Comparison of ENCODE assay signal across 16 cellular contexts in genomic region chr4:42132099-42132498, GRCh38. TPM values are rescaled to one million over a fixed set of nuclear protein-coding genes. Genes with fewer than 3 reads are reported as not detected.
A peak's percentile ranks its signal among the peaks of the same experiment; 100 is the strongest.
DNase-seq lines count a peak whose midpoint lies in the region; ATAC-seq and TF ChIP-seq lines count a peak whose summit lies in the region.
"Had no signal": no experiment of that assay in that cellular context is flagged by ENCODE, and none has a peak within 500 bp of the region (broad histone marks: within the 10 kb centered on the region; RNA-seq: fewer than 3 reads in every experiment).

No MANE protein-coding gene starts in this region.

- peaks cover 4% of the 10 kb centered on the region for H3K79me1 ChIP-seq in mesendoderm (ENCODE audit: low read length)

- H3K36me3 ChIP-seq in GM23338 (ENCODE audit: insufficient read depth) (peaks cover 4% of the 10 kb centered on the region; the same call in 1 of the 2 replicates), mesendoderm (ENCODE audit: control insufficient read depth, insufficient read depth, low read length) (no peaks in the 10 kb centered on the region)

- H2BK5ac ChIP-seq in mesendoderm (ENCODE audit: low read length): no peak overlapping the region

- no peak overlapping the region for H3K4ac ChIP-seq in mesendoderm (ENCODE audit: low read depth, low read length)

- WGBS in mesendoderm (ENCODE audit: extremely low coverage, insufficient coverage, low lambda C conversion rate): no CpG with 5 or more reads among the region's 7 CpGs

- H3K18ac ChIP-seq in mesendoderm (ENCODE audit: low read length): no peak overlapping the region

- H3F3A ChIP-seq in GM23338 (replicated peaks; ENCODE audit: low read depth): no peaks in the 10 kb centered on the region

- H2BK15ac ChIP-seq in mesendoderm (replicated peaks; ENCODE audit: low read depth): no peak overlapping the region

- no peak overlapping the region for H2BK120ac ChIP-seq in mesendoderm (ENCODE audit: low read depth, low read length)

- no peak overlapping the region for H4K5ac ChIP-seq in mesendoderm (ENCODE audit: low read length)

- no peak overlapping the region for H4K8ac ChIP-seq in mesendoderm (ENCODE audit: low read depth, low read length)

- H2AK5ac ChIP-seq in mesendoderm (ENCODE audit: low read length): no peak overlapping the region

- POLR2A ChIA-PET in WTC11 (lab: Charles Lee): no interaction called here

- H3K4me1 Mint-ChIP-seq in GM23338 (peaks cover 31% of the 10 kb centered on the region), WTC11 (peaks cover 39% of the 10 kb centered on the region)

- CTCF ChIA-PET in WTC11 (lab: Charles Lee): no interaction called here

- H3K56ac ChIP-seq in mesendoderm (ENCODE audit: low read length): no peak overlapping the region

- H3K4me3 Mint-ChIP-seq in GM23338 (no peak overlapping the region), WTC11 (no peak overlapping the region)
- H3K4me3 Mint-ChIP-seq: CD8-positive, alpha-beta T cell had no signal

- peak; percentile 50 for ATAC-seq in GM23338
- peak; percentile 65 for ATAC-seq in WTC11
- no peak for ATAC-seq in GM18511 (IDR thresholded peaks at IDR 0.05; ENCODE audit: unreplicated experiment)
- ATAC-seq: CD8-positive, alpha-beta T cell; GM12878 had no signal

- H3K79me2 ChIP-seq in GM23338 (replicated peaks; ENCODE audit: insufficient read depth): peaks cover 94% of the 10 kb centered on the region
- H3K79me2 ChIP-seq in mesendoderm (ENCODE audit: control insufficient read depth, insufficient read depth, low read length): peaks cover 4% of the 10 kb centered on the region

- no peak overlapping the region for H2AFZ ChIP-seq in GM23338

- peaks cover 7% of the 10 kb centered on the region for H4K20me1 ChIP-seq in GM23338 (replicated peaks; ENCODE audit: insufficient read depth)

- H3K4me3 ChIP-seq in GM23338 (no peak overlapping the region), mesendoderm (ENCODE audit: low read length) (no peak overlapping the region), foreskin fibroblast (ENCODE audit: low read depth in 1 of 2, low read length in 2 of 2) (no peak overlapping the region)
- H3K4me3 ChIP-seq: BLaER1, GM12878 had no signal

- H3K4me2 ChIP-seq in GM23338 (no peak overlapping the region), mesendoderm (ENCODE audit: low read length) (no peak overlapping the region)
- H3K4me2 ChIP-seq: BLaER1, KMS-11 had no signal

- H3K27me3 Mint-ChIP-seq in GM23338 (ENCODE audit: insufficient read depth, low read depth, poor library complexity): peaks cover 10% of the 10 kb centered on the region
- H3K27me3 Mint-ChIP-seq in WTC11 (ENCODE audit: low read depth): no peaks in the 10 kb centered on the region

- H3K9me3 Mint-ChIP-seq in GM23338 (no peaks in the 10 kb centered on the region), WTC11 (peaks cover 14% of the 10 kb centered on the region)
- H3K9me3 Mint-ChIP-seq: CD8-positive, alpha-beta T cell had no signal

- 0 out of 4 replicates have a peak, but pooled peaks of 1 of the 2 experiments have one; percentile 9 for TF ChIP-seq CTCF in GM23338 (conservative IDR thresholded peaks at IDR 0.05; ENCODE audit: low read depth in 2 of 2)
- no peak for TF ChIP-seq CTCF in WTC11 (IDR thresholded peaks at IDR 0.05)
- no peak for TF ChIP-seq CTCF in foreskin fibroblast (IDR thresholded peaks at IDR 0.05; ENCODE audit: low read depth, low read length)

- H3K27ac Mint-ChIP-seq in GM23338: 0 out of 2 replicates have a peak overlapping the region, but pooled peaks have one; percentile 37
- H3K27ac Mint-ChIP-seq in WTC11: peak overlapping the region; percentile 39
- H3K27ac Mint-ChIP-seq: CD8-positive, alpha-beta T cell had no signal

- no peak overlapping the region for H3K9ac ChIP-seq in mesendoderm (ENCODE audit: low read length)
- H3K9ac ChIP-seq: BLaER1, KMS-11 had no signal

- H3K27ac ChIP-seq in GM23338 (ENCODE audit: low read depth) (no peak overlapping the region), mesendoderm (ENCODE audit: low read depth, low read length) (no peak overlapping the region)
- H3K27ac ChIP-seq: BLaER1, HL-60, KMS-11 had no signal

- H3K36me3 Mint-ChIP-seq in GM23338 (ENCODE audit: low read depth): peaks cover 62% of the 10 kb centered on the region
- peaks cover 46% of the 10 kb centered on the region for H3K36me3 Mint-ChIP-seq in WTC11
- H3K36me3 Mint-ChIP-seq: CD8-positive, alpha-beta T cell had no signal

- H3K4me1 ChIP-seq in GM23338 (ENCODE audit: insufficient read depth) (peaks cover 16% of the 10 kb centered on the region), mesendoderm (ENCODE audit: control insufficient read depth, low read depth, low read length) (no peaks in the 10 kb centered on the region)

- H3K23ac ChIP-seq in mesendoderm (ENCODE audit: low read length): no peak overlapping the region

- DNase-seq in GM23338 (ENCODE audit: low spot score) (peak; percentile 14), WTC11 (ENCODE audit: low spot score) (no peak), mesendoderm (peak; percentile 13), HCEC 1CT (no peak), A172 (ENCODE audit: low spot score) (no peak), foreskin fibroblast (no peak)
- DNase-seq: Calu3; CD8-positive, alpha-beta T cell; DMS79 treated with DMSO at 0.1 percent for 48 hours; GF-D8 had no signal

- no peaks in the 10 kb centered on the region for H3K9me2 ChIP-seq in GM23338 (ENCODE audit: insufficient read depth)

- no peaks in the 10 kb centered on the region for H3K27me3 ChIP-seq in GM23338 (ENCODE audit: insufficient read depth)
- H3K27me3 ChIP-seq in mesendoderm (ENCODE audit: insufficient read depth, low read length, poor library complexity): no peaks in the 10 kb centered on the region
- H3K27me3 ChIP-seq: BLaER1 had no signal

TF ChIP-seq in GM23338, 12 proteins besides CTCF, POLR2A, EP300 and RAD21 (continues in another document):
- TF ChIP-seq ZNF114 (CRISPR knock-in tag; IDR thresholded peaks at IDR 0.05): no peak
- TF ChIP-seq POLR2AphosphoS5 (IDR thresholded peaks at IDR 0.05; ENCODE audit: low read depth): no peak

TF ChIP-seq in WTC11, 78 proteins besides CTCF, POLR2A, EP300 and RAD21:
- TF ChIP-seq GTF2I (CRISPR knock-in tag; conservative IDR thresholded peaks at IDR 0.05) (no peak), RELA (CRISPR knock-in tag; IDR thresholded peaks at IDR 0.05; ENCODE audit: borderline replicate concordance) (no peak), NFATC4 (CRISPR knock-in tag; IDR thresholded peaks at IDR 0.05) (no peak), SMAD4 (CRISPR knock-in tag; IDR thresholded peaks at IDR 0.05) (no peak), CBFB (CRISPR knock-in tag; IDR thresholded peaks at IDR 0.05; ENCODE audit: low read depth) (no peak), FOXJ3 (CRISPR knock-in tag; IDR thresholded peaks at IDR 0.05; ENCODE audit: borderline replicate concordance) (no peak), MAX (CRISPR knock-in tag; IDR thresholded peaks at IDR 0.05) (no peak), SMAD3 (CRISPR knock-in tag; IDR thresholded peaks at IDR 0.05; ENCODE audit: borderline replicate concordance) (no peak), ZNF671 (CRISPR knock-in tag; IDR thresholded peaks at IDR 0.05) (no peak)

RNA-seq across cellular contexts. Expression of gene BEND4, which starts 20.4 kb away (rescaled TPM):
- total RNA-seq in GM23338 (2014; rRNA removed; shearing (Covaris generic)): 60.2 and 60.4 TPM in 2 replicates
- polyA plus RNA-seq in GM23338 (2016; fragmentation: Nextera tagmentation; extraction: Ambion mirVana): 13.0 and 13.5 TPM in 2 replicates
- 40.0 to 43.4 TPM (median 43.0 TPM) in 3 replicates for total RNA-seq in WTC11 (2021)
- polyA plus RNA-seq in mesendoderm (2013, experiment 1 of 2): 5.4 TPM
- polyA plus RNA-seq in mesendoderm (2013, experiment 2 of 2): 5.5 TPM
- total RNA-seq in A172 (2014; rRNA removed; shearing (Covaris generic)): 0.22 and 0.36 TPM in 2 replicates
- total RNA-seq: Calu3 had no signal
- polyA plus RNA-seq: AG04450 had no signal

Comparison
In these comparisons a context has a peak if more than half of its experiments do, and no peak if none do; other contexts are left out.
1. DNase-seq: peak in GM23338 (single experiment) and mesendoderm (single experiment); none in WTC11 (single experiment), HCEC 1CT (single experiment), A172 (single experiment) and foreskin fibroblast (0 of 2).
2. RNA of gene BEND4, which starts 20.4 kb away (total RNA-seq): 60.2 to 60.4 TPM in GM23338 and 40.0 to 43.4 TPM in WTC11; 0.22 to 0.36 TPM in A172; every median in the first group is over 10 times any median in the second.